ENCODE assay signal across 14 cellular contexts in genomic region chr6:47135772-47136171, GRCh38.
A peak's percentile ranks its signal among the peaks of the same experiment; 100 is the strongest.
DNase-seq lines count a peak whose midpoint lies in the region; FAIRE-seq and TF ChIP-seq lines count a peak whose summit lies in the region.
"Had no signal": no experiment of that assay in that cellular context is flagged by ENCODE, and none has a peak within 500 bp of the region (broad histone marks: within the 10 kb centered on the region; RNA-seq: fewer than 3 reads in every experiment).

No MANE protein-coding gene starts in this region.

- H3K4me2 ChIP-seq in osteoblast (ENCODE audit: insufficient read depth, low read length) = peak overlapping the region; percentile 60

- H3K27ac ChIP-seq in osteoblast (ENCODE audit: low read depth, low read length) = peak overlapping the region; percentile 49
- H3K27ac ChIP-seq: HL-60, neutrophil, thoracic aorta had no signal

- peak; percentile 14 for FAIRE-seq in colon (lab: Jason Lieb, UNC)
- FAIRE-seq: GM18507, TTC549 had no signal

- H3K27me3 ChIP-seq in osteoblast (ENCODE audit: insufficient read depth, low read length) = no peaks in the 10 kb centered on the region
- H3K27me3 ChIP-seq: neutrophil had no signal

- H3K36me3 ChIP-seq in osteoblast (ENCODE audit: insufficient read depth, low read length) = no peaks in the 10 kb centered on the region
- H3K36me3 ChIP-seq: neutrophil, thoracic aorta had no signal

- peaks cover 20% of the 10 kb centered on the region for H3K4me1 ChIP-seq in osteoblast (ENCODE audit: insufficient read depth, low read length)

- no peak for TF ChIP-seq CTCF in osteoblast (IDR thresholded peaks at IDR 0.05; ENCODE audit: extremely low read depth, low read depth, low read length)

- DNase-seq in EL = peak; percentile 89
- DNase-seq in NCI-H510A (lab: John Stamatoyannopoulos, UW) = peak; percentile 9
- DNase-seq in osteoblast (ENCODE audit: insufficient read length, low spot score, missing footprints) = peak; percentile 22
- no peak for DNase-seq in G401 (ENCODE audit: low spot score)
- no peak for DNase-seq in activated T-cell treated with anti-CD3 and anti-CD28 coated beads for 4 hours
- no peak for DNase-seq in nucleus accumbens (lab: John Stamatoyannopoulos, UW)
- no peak for DNase-seq in NCI-H1092 (lab: John Stamatoyannopoulos, UW)
- DNase-seq: effector memory CD4-positive, alpha-beta T cell had no signal

- H4K20me1 ChIP-seq in osteoblast (ENCODE audit: insufficient read depth, low read length) = no peaks in the 10 kb centered on the region

- no peak overlapping the region for H3K4me3 ChIP-seq in osteoblast (ENCODE audit: insufficient read depth, low read length)
- H3K4me3 ChIP-seq: thoracic aorta had no signal

- H3K79me2 ChIP-seq in osteoblast (ENCODE audit: insufficient read depth, low read length) = no peaks in the 10 kb centered on the region

- no peak overlapping the region for H2AFZ ChIP-seq in osteoblast (ENCODE audit: low read length)

- in situ Hi-C loops in G401 (cut with HindIII; ENCODE audit: low sequenced_read_pairs) = no loop called here

- H3K9me3 ChIP-seq in osteoblast (ENCODE audit: low read depth, low read length) = no peaks in the 10 kb centered on the region
- H3K9me3 ChIP-seq: neutrophil, thoracic aorta had no signal

Comparison
In these comparisons a context has a peak if more than half of its experiments do, and no peak if none do; other contexts are left out.
1. DNase-seq: peak in EL (single experiment), NCI-H510A (single experiment) and osteoblast (single experiment); none in G401 (single experiment), activated T-cell treated with anti-CD3 and anti-CD28 coated beads for 4 hours (single experiment), nucleus accumbens (0 of 56) and NCI-H1092 (single experiment).